Comparison of ENCODE assay signal across 27 cellular contexts in genomic region chr12:12811343-12811742, GRCh38.
"Had no signal": no experiment of that assay in that cellular context is flagged by ENCODE, and none has a peak within 500 bp of the region (broad histone marks: within the 10 kb centered on the region; RNA-seq: fewer than 3 reads in every experiment).

No MANE protein-coding gene starts in this region.

- H3K27me3 ChIP-seq: adrenal gland, ascending aorta, brain microvascular endothelial cell, hepatocyte, ovary, right atrium auricular region, spleen, upper lobe of right lung had no signal

- H3K27ac ChIP-seq: adrenal gland, ascending aorta, brain microvascular endothelial cell, lower lobe of right lung, ovary, prostate gland, right atrium auricular region, spleen, upper lobe of right lung, WERI-Rb-1 had no signal

- H3K27ac Mint-ChIP-seq: activated naive CD4-positive, alpha-beta T cell treated with anti-CD3 and anti-CD28 coated beads, Interleukin-2, amount 50 U/mL, for 24 hours; activated T-cell treated with anti-CD3 and anti-CD28 coated beads, Interleukin-2, amount 50 U/mL, for 72 hours; dendritic cell treated with granulocyte-macrophage colony-stimulating factor and Interleukin-4, amounts not matched to agents 40 ng/mL and 50 ng/mL, for 4 days; natural killer cell treated with Interleukin-12 subunit alpha and Interleukin-12 subunit beta and Interleukin-15 and Interleukin-18, amount 100 ng/mL, for 72 hours; T-helper 2 cell treated with Interferon-gamma antibody and Interleukin-4, amounts not matched to agents 5 μg/mL and 100 μg/mL, for 36 hours had no signal

- H3K9me3 ChIP-seq: adrenal gland, ascending aorta, lower lobe of right lung, ovary, prostate gland, right atrium auricular region, spleen, upper lobe of right lung had no signal

- ATAC-seq: activated T-cell treated with anti-CD3 and anti-CD28 coated beads, Interleukin-2, amount 50 U/mL, for 72 hours; left lobe of liver; lower lobe of right lung; natural killer cell treated with Interleukin-12 subunit alpha and Interleukin-12 subunit beta and Interleukin-15 and Interleukin-18, amount 100 ng/mL, for 72 hours; T-cell; upper lobe of right lung had no signal

- DNase-seq: activated CD4-positive, alpha-beta T cell treated with anti-CD3 and anti-CD28 coated beads, Interleukin-2, amount 50 U/mL, for 1 hour; activated CD4-positive, CD25-positive, alpha-beta regulatory T cell treated with anti-CD3 and anti-CD28 coated beads, Interleukin-2, amount 50 U/mL, for 72 hours; activated effector memory CD4-positive, alpha-beta T cell treated with anti-CD3 and anti-CD28 coated beads, Interleukin-2, amount 50 U/mL, for 16 hours; activated T-cell treated with anti-CD3 and anti-CD28 coated beads, Interleukin-2, amount 50 U/mL, for 72 hours; adrenal gland; brain microvascular endothelial cell; caudate nucleus; effector CD4-positive, alpha-beta T cell; glutamatergic neuron; immature natural killer cell; lower lobe of right lung; ovary; spleen; stimulated activated CD4-positive, alpha-beta T cell treated with anti-CD3 and anti-CD28 coated beads, Interleukin-4, amount 100 ng/mL, for 1 hour; stimulated activated naive CD4-positive, alpha-beta T cell treated with Interleukin-2 at 50 U/mL for 16 hours; T-cell; upper lobe of right lung had no signal

- H2AFZ ChIP-seq: hepatocyte had no signal

- H3K27me3 Mint-ChIP-seq: activated naive CD4-positive, alpha-beta T cell treated with anti-CD3 and anti-CD28 coated beads, Interleukin-2, amount 50 U/mL, for 24 hours; dendritic cell treated with granulocyte-macrophage colony-stimulating factor and Interleukin-4, amounts not matched to agents 40 ng/mL and 50 ng/mL, for 4 days; natural killer cell treated with Interleukin-12 subunit alpha and Interleukin-12 subunit beta and Interleukin-15 and Interleukin-18, amount 100 ng/mL, for 72 hours; T-cell had no signal

- H3K4me3 ChIP-seq: adrenal gland, ascending aorta, hepatocyte, lower lobe of right lung, ovary, prostate gland, right atrium auricular region, spleen, upper lobe of right lung had no signal

- H3K9me3 Mint-ChIP-seq: activated naive CD4-positive, alpha-beta T cell treated with anti-CD3 and anti-CD28 coated beads, Interleukin-2, amount 50 U/mL, for 24 hours; activated T-cell treated with anti-CD3 and anti-CD28 coated beads, Interleukin-2, amount 50 U/mL, for 72 hours; dendritic cell treated with granulocyte-macrophage colony-stimulating factor and Interleukin-4, amounts not matched to agents 40 ng/mL and 50 ng/mL, for 4 days; immature natural killer cell; natural killer cell treated with Interleukin-12 subunit alpha and Interleukin-12 subunit beta and Interleukin-15 and Interleukin-18, amount 100 ng/mL, for 72 hours; T-cell; T-helper 2 cell treated with Interferon-gamma antibody and Interleukin-4, amounts not matched to agents 5 μg/mL and 100 μg/mL, for 36 hours had no signal

- H3K4me3 Mint-ChIP-seq: activated naive CD4-positive, alpha-beta T cell treated with anti-CD3 and anti-CD28 coated beads, Interleukin-2, amount 50 U/mL, for 24 hours; activated T-cell treated with anti-CD3 and anti-CD28 coated beads, Interleukin-2, amount 50 U/mL, for 72 hours; dendritic cell treated with granulocyte-macrophage colony-stimulating factor and Interleukin-4, amounts not matched to agents 40 ng/mL and 50 ng/mL, for 4 days; natural killer cell treated with Interleukin-12 subunit alpha and Interleukin-12 subunit beta and Interleukin-15 and Interleukin-18, amount 100 ng/mL, for 72 hours; T-cell; T-helper 2 cell treated with Interferon-gamma antibody and Interleukin-4, amounts not matched to agents 5 μg/mL and 100 μg/mL, for 36 hours had no signal
